24 cellular contexts compared by ENCODE assay signal in genomic region chr21:31768720-31769119, GRCh38.
"Had no signal": no experiment of that assay in that cellular context is flagged by ENCODE, and none has a peak within 500 bp of the region (broad histone marks: within the 10 kb centered on the region; RNA-seq: fewer than 3 reads in every experiment).

No MANE protein-coding gene starts in this region.

- H3K4me1 Mint-ChIP-seq: endodermal cell, mesothelial cell of epicardium had no signal

- H3K36me3 ChIP-seq: colonic mucosa, esophagus squamous epithelium, gastrocnemius medialis, heart right ventricle, left lung, lower lobe of right lung had no signal

- H3K27ac Mint-ChIP-seq: dendritic cell treated with granulocyte-macrophage colony-stimulating factor and Interleukin-4, amounts not matched to agents 40 ng/mL and 50 ng/mL, for 4 days; effector memory CD8-positive, alpha-beta T cell; endodermal cell; mesothelial cell of epicardium had no signal

- H3K9me3 ChIP-seq: colonic mucosa, esophagus squamous epithelium, gastrocnemius medialis, heart right ventricle, left lung, lower lobe of right lung, mucosa of descending colon had no signal

- H3K27me3 Mint-ChIP-seq: dendritic cell treated with granulocyte-macrophage colony-stimulating factor and Interleukin-4, amounts not matched to agents 40 ng/mL and 50 ng/mL, for 4 days had no signal

- ATAC-seq: effector memory CD8-positive, alpha-beta T cell; esophagus mucosa; gastrocnemius medialis; heart right ventricle; left cardiac atrium; left lung; left ventricle myocardium superior; lower lobe of right lung; mucosa of descending colon had no signal

- H3K4me3 Mint-ChIP-seq: dendritic cell treated with granulocyte-macrophage colony-stimulating factor and Interleukin-4, amounts not matched to agents 40 ng/mL and 50 ng/mL, for 4 days; effector memory CD8-positive, alpha-beta T cell; endodermal cell; mesothelial cell of epicardium had no signal

- H3K4me3 ChIP-seq: colonic mucosa, esophagus squamous epithelium, gastrocnemius medialis, heart right ventricle, left lung, lower lobe of right lung, mucosa of descending colon had no signal

- H3K36me3 Mint-ChIP-seq: mesothelial cell of epicardium had no signal

- H3K27me3 ChIP-seq: colonic mucosa, esophagus squamous epithelium, gastrocnemius medialis, heart right ventricle, left lung had no signal

- DNase-seq: colonic mucosa; cortex of kidney; effector CD8-positive, alpha-beta T cell; effector memory CD8-positive, alpha-beta T cell; endodermal cell; erythroblast; esophagus squamous epithelium; foreskin fibroblast; foreskin melanocyte; gastrocnemius medialis; glutamatergic neuron; head of caudate nucleus; heart right ventricle; hippocampal formation; left cardiac atrium; left lung; left ventricle myocardium superior; lower lobe of right lung; mesenchymal stem cell; mucosa of descending colon had no signal

- H3K4me1 ChIP-seq: colonic mucosa, esophagus squamous epithelium, gastrocnemius medialis, lower lobe of right lung had no signal

- H3K27ac ChIP-seq: colonic mucosa, epithelial cell of prostate, esophagus squamous epithelium, gastrocnemius medialis, heart right ventricle, left lung, lower lobe of right lung had no signal
